Comparison of ENCODE assay signal across 38 cellular contexts in the genomic region with DNA sequence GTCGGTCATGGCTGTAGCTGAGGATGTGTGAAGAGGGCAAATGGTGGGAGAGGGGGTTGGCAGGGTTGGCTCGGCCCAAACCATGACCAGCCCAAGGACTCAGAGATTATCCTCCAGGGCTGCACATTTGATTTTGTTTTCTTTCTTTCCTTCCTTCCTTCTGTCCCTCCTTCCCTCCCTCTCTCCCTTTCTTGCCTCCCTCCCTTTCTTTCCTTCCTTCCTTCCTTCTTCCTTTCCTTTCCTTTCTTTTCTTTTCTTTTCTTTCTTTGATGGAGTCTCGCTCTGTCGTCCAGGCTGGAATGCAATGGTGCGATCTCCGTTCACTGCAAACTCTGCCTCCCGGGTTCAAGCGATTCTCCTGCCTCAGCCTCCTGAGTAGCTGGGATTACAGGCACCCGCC. TPM values are rescaled to one million over a fixed set of nuclear protein-coding genes. Genes with fewer than 3 reads are reported as not detected.
"Had no signal": no experiment of that assay in that cellular context is flagged by ENCODE, and none has a peak within 500 bp of the region (broad histone marks: within the 10 kb centered on the region; RNA-seq: fewer than 3 reads in every experiment).

No MANE protein-coding gene starts in this region.

- DNase-seq: activated B cell treated with CpG ODN at 0.5 μM for 24 hours; activated CD4-positive, alpha-beta memory T cell treated with anti-CD3 and anti-CD28 coated beads for 36 hours; activated CD4-positive, alpha-beta T cell treated with anti-CD3 and anti-CD28 coated beads for 4 hours; activated CD4-positive, alpha-beta T cell treated with anti-CD3 and anti-CD28 coated beads, Interleukin-2, amount 10 ng/mL, durations not matched to agents 24 days and 14 days; activated CD4-positive, alpha-beta T cell treated with anti-CD3 and anti-CD28 coated beads, Interleukin-2, amount 50 U/mL, for 1 hour; activated CD4-positive, alpha-beta T cell treated with anti-CD3 and anti-CD28 coated beads, Interleukin-2, amount 50 U/mL, for 4 hours; activated CD4-positive, CD25-positive, alpha-beta regulatory T cell treated with anti-CD3 and anti-CD28 coated beads, Interleukin-2, amount 50 U/mL, for 72 hours; activated CD8-positive, alpha-beta memory T cell treated with anti-CD3 and anti-CD28 coated beads, Interleukin-2, amount 50 U/mL, for 4 hours; activated CD8-positive, alpha-beta T cell treated with anti-CD3 and anti-CD28 coated beads for 36 hours; activated effector memory CD4-positive, alpha-beta T cell treated with anti-CD3 and anti-CD28 coated beads, Interleukin-2, amount 50 U/mL, for 16 hours; activated gamma-delta T cell treated with Interleukin-2 at 50 U/mL for 16 hours; activated naive CD4-positive, alpha-beta T cell; activated naive CD4-positive, alpha-beta T cell treated with anti-CD3 and anti-CD28 coated beads, Interleukin-2, amount 10 ng/mL, durations not matched to agents 7 days and 5 days; activated naive CD8-positive, alpha-beta T cell treated with anti-CD3 and anti-CD28 coated beads, Interleukin-2, amount 10 ng/mL, durations not matched to agents 7 days and 5 days; activated T-cell treated with anti-CD3 and anti-CD28 coated beads for 4 hours; activated T-cell treated with anti-CD3 and anti-CD28 coated beads, Interleukin-2, amount 50 U/mL, for 1 hour; activated T-cell treated with anti-CD3 and anti-CD28 coated beads, Interleukin-2, amount 50 U/mL, for 4 hours; activated T-cell treated with anti-CD3 and anti-CD28 coated beads, Interleukin-2, amount 50 U/mL, for 72 hours; adrenal gland; amniotic stem cell; aorta; body of pancreas; brain microvascular endothelial cell; central memory CD4-positive, alpha-beta T cell; T-helper 1 cell; T-helper 2 cell; T-helper 9 cell had no signal

- H3K9me3 ChIP-seq: adrenal gland, body of pancreas, breast epithelium had no signal

- ATAC-seq: activated CD8-positive, alpha-beta T cell treated with anti-CD3 and anti-CD28 coated beads for 36 hours; activated T-cell treated with anti-CD3 and anti-CD28 coated beads, Interleukin-2, amount 50 U/mL, for 4 hours; activated T-cell treated with anti-CD3 and anti-CD28 coated beads, Interleukin-2, amount 50 U/mL, for 72 hours; activated T-helper 17 cell treated with anti-CD3 and anti-CD28 coated beads, Interleukin-2, amount 50 U/mL, for 72 hours; body of pancreas had no signal

- H3K27me3 Mint-ChIP-seq: activated B cell treated with CpG ODN at 0.5 μM for 24 hours; activated CD4-positive, alpha-beta memory T cell treated with anti-CD3 and anti-CD28 coated beads for 36 hours; activated CD4-positive, alpha-beta T cell treated with anti-CD3 and anti-CD28 coated beads, Interleukin-2, amount 10 ng/mL, durations not matched to agents 24 days and 14 days; activated CD8-positive, alpha-beta T cell treated with anti-CD3 and anti-CD28 coated beads for 36 hours; activated naive CD4-positive, alpha-beta T cell treated with anti-CD3 and anti-CD28 coated beads, Interleukin-2, amount 50 U/mL, for 24 hours; activated naive CD8-positive, alpha-beta T cell; activated naive CD8-positive, alpha-beta T cell treated with anti-CD3 and anti-CD28 coated beads, Interleukin-2, amount 10 ng/mL, durations not matched to agents 7 days and 5 days; activated T-helper 17 cell treated with anti-CD3 and anti-CD28 coated beads, Interleukin-2, amount 50 U/mL, for 72 hours had no signal

- H3K27ac ChIP-seq: adrenal gland, body of pancreas, brain microvascular endothelial cell, breast epithelium, VCaP had no signal

- H3K4me1 Mint-ChIP-seq: activated T-helper 17 cell treated with anti-CD3 and anti-CD28 coated beads, Interleukin-2, amount 50 U/mL, for 72 hours had no signal

- H3K4me3 Mint-ChIP-seq: activated B cell treated with CpG ODN at 0.5 μM for 24 hours; activated CD4-positive, alpha-beta memory T cell treated with anti-CD3 and anti-CD28 coated beads for 36 hours; activated CD4-positive, alpha-beta T cell treated with anti-CD3 and anti-CD28 coated beads, Interleukin-2, amount 10 ng/mL, durations not matched to agents 24 days and 14 days; activated CD8-positive, alpha-beta T cell treated with anti-CD3 and anti-CD28 coated beads for 36 hours; activated naive CD4-positive, alpha-beta T cell treated with anti-CD3 and anti-CD28 coated beads, Interleukin-2, amount 10 ng/mL, durations not matched to agents 7 days and 5 days; activated naive CD4-positive, alpha-beta T cell treated with anti-CD3 and anti-CD28 coated beads, Interleukin-2, amount 50 U/mL, for 24 hours; activated naive CD8-positive, alpha-beta T cell; activated naive CD8-positive, alpha-beta T cell treated with anti-CD3 and anti-CD28 coated beads, Interleukin-2, amount 10 ng/mL, durations not matched to agents 7 days and 5 days; activated T-cell treated with anti-CD3 and anti-CD28 coated beads, Interleukin-2, amount 50 U/mL, for 4 hours; activated T-cell treated with anti-CD3 and anti-CD28 coated beads, Interleukin-2, amount 50 U/mL, for 72 hours; activated T-helper 1 cell treated with anti-CD3 and anti-CD28 coated beads, Interleukin-12 subunit alpha, Interleukin-12 subunit beta, Interleukin-2, Interleukin-4 antibody, amounts not matched to agents 30 ng/mL and 10 ng/mL and 1 ng/mL, durations not matched to agents 14 hours and 24 hours and 36 hours; activated T-helper 17 cell treated with anti-CD3 and anti-CD28 coated beads, Interleukin-2, amount 50 U/mL, for 72 hours; T-helper 1 cell treated with Interleukin-12 subunit alpha and Interleukin-12 subunit beta and Interleukin-4 antibody, amounts not matched to agents 30 μg/mL and 1 μg/mL, for 36 hours; T-helper 2 cell treated with Interferon-gamma antibody and Interleukin-4, amounts not matched to agents 5 μg/mL and 100 μg/mL, for 36 hours had no signal

- H3K9me3 Mint-ChIP-seq: activated B cell treated with CpG ODN at 0.5 μM for 24 hours; activated CD4-positive, alpha-beta memory T cell treated with anti-CD3 and anti-CD28 coated beads for 36 hours; activated CD4-positive, alpha-beta T cell treated with anti-CD3 and anti-CD28 coated beads, Interleukin-2, amount 10 ng/mL, durations not matched to agents 24 days and 14 days; activated CD8-positive, alpha-beta T cell treated with anti-CD3 and anti-CD28 coated beads for 36 hours; activated naive CD4-positive, alpha-beta T cell treated with anti-CD3 and anti-CD28 coated beads, Interleukin-2, amount 10 ng/mL, durations not matched to agents 7 days and 5 days; activated naive CD4-positive, alpha-beta T cell treated with anti-CD3 and anti-CD28 coated beads, Interleukin-2, amount 50 U/mL, for 24 hours; activated naive CD8-positive, alpha-beta T cell treated with anti-CD3 and anti-CD28 coated beads, Interleukin-2, amount 10 ng/mL, durations not matched to agents 7 days and 5 days; activated T-cell treated with anti-CD3 and anti-CD28 coated beads, Interleukin-2, amount 50 U/mL, for 4 hours; activated T-cell treated with anti-CD3 and anti-CD28 coated beads, Interleukin-2, amount 50 U/mL, for 72 hours; activated T-helper 1 cell treated with anti-CD3 and anti-CD28 coated beads, Interleukin-12 subunit alpha, Interleukin-12 subunit beta, Interleukin-2, Interleukin-4 antibody, amounts not matched to agents 30 ng/mL and 10 ng/mL and 1 ng/mL, durations not matched to agents 14 hours and 24 hours and 36 hours; activated T-helper 17 cell treated with anti-CD3 and anti-CD28 coated beads, Interleukin-2, amount 50 U/mL, for 72 hours; T-helper 1 cell treated with Interleukin-12 subunit alpha and Interleukin-12 subunit beta and Interleukin-4 antibody, amounts not matched to agents 30 μg/mL and 1 μg/mL, for 36 hours; T-helper 2 cell treated with Interferon-gamma antibody and Interleukin-4, amounts not matched to agents 5 μg/mL and 100 μg/mL, for 36 hours had no signal

- H3K36me3 Mint-ChIP-seq: activated CD4-positive, alpha-beta memory T cell treated with anti-CD3 and anti-CD28 coated beads for 36 hours; activated naive CD4-positive, alpha-beta T cell treated with anti-CD3 and anti-CD28 coated beads, Interleukin-2, amount 10 ng/mL, durations not matched to agents 7 days and 5 days; activated naive CD8-positive, alpha-beta T cell; activated naive CD8-positive, alpha-beta T cell treated with anti-CD3 and anti-CD28 coated beads, Interleukin-2, amount 10 ng/mL, durations not matched to agents 7 days and 5 days had no signal

- H3K27ac Mint-ChIP-seq: activated B cell treated with CpG ODN at 0.5 μM for 24 hours; activated CD4-positive, alpha-beta memory T cell treated with anti-CD3 and anti-CD28 coated beads for 36 hours; activated CD4-positive, alpha-beta T cell treated with anti-CD3 and anti-CD28 coated beads, Interleukin-2, amount 10 ng/mL, durations not matched to agents 24 days and 14 days; activated CD8-positive, alpha-beta T cell treated with anti-CD3 and anti-CD28 coated beads for 36 hours; activated naive CD4-positive, alpha-beta T cell treated with anti-CD3 and anti-CD28 coated beads, Interleukin-2, amount 10 ng/mL, durations not matched to agents 7 days and 5 days; activated naive CD4-positive, alpha-beta T cell treated with anti-CD3 and anti-CD28 coated beads, Interleukin-2, amount 50 U/mL, for 24 hours; activated naive CD8-positive, alpha-beta T cell; activated naive CD8-positive, alpha-beta T cell treated with anti-CD3 and anti-CD28 coated beads, Interleukin-2, amount 10 ng/mL, durations not matched to agents 7 days and 5 days; activated T-cell treated with anti-CD3 and anti-CD28 coated beads, Interleukin-2, amount 50 U/mL, for 72 hours; activated T-helper 17 cell treated with anti-CD3 and anti-CD28 coated beads, Interleukin-2, amount 50 U/mL, for 72 hours; T-helper 1 cell treated with Interleukin-12 subunit alpha and Interleukin-12 subunit beta and Interleukin-4 antibody, amounts not matched to agents 30 μg/mL and 1 μg/mL, for 36 hours; T-helper 2 cell treated with Interferon-gamma antibody and Interleukin-4, amounts not matched to agents 5 μg/mL and 100 μg/mL, for 36 hours had no signal

- FAIRE-seq: astrocyte, TTC549 had no signal

- H3K4me3 ChIP-seq: adrenal gland, body of pancreas, breast epithelium had no signal

- H3K4me1 ChIP-seq: adrenal gland, body of pancreas, breast epithelium had no signal

- H3K36me3 ChIP-seq: adrenal gland, brain microvascular endothelial cell, breast epithelium had no signal

- H3K27me3 ChIP-seq: adrenal gland, body of pancreas, brain microvascular endothelial cell, breast epithelium had no signal

RNA-seq across cellular contexts. Expression of a gene that starts 19.0 kb away (rescaled TPM):
- total RNA-seq: cardiac septum had no signal
